15 cellular contexts compared by ENCODE assay signal in the genomic region with DNA sequence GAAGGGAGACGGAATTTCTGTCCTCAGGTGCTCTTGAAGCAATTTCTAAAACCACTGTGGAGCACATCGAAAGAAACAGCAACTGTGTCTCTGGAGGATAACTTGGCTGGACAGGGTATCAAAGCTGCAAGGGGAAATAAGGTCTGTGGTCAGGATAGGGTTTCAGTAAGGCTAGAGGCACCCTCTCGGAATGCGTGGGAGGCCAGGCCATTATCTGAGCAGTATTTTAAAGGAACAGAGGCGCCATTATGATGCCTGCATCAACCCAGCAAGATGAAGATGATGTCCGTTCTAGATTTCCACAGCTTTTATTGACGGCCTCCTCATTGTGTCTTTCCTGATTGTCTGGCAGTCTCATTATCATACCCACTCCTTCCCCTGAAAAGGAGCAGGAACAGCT.
A peak's percentile ranks its signal among the peaks of the same experiment; 100 is the strongest.
DNase-seq lines count a peak whose midpoint lies in the region; ATAC-seq, FAIRE-seq and TF ChIP-seq lines count a peak whose summit lies in the region.
"Had no signal": no experiment of that assay in that cellular context is flagged by ENCODE, and none has a peak within 500 bp of the region (broad histone marks: within the 10 kb centered on the region; RNA-seq: fewer than 3 reads in every experiment).

No MANE protein-coding gene starts in this region.

- H3K9ac ChIP-seq in H1 (replicated peaks in 1 of 4; ENCODE audit: extremely low read depth in 1 of 4, low read depth in 3 of 4, low read length in 3 of 4): no peak overlapping the region

- intact Hi-C loops in right cardiac atrium (cut with DNase I): loop anchor here in 2 of 4 donors (10.0 kb wide), 1 partner anchor 259 kb away; no protein-coding TSS in a partner anchor

- no peak for TF ChIP-seq RAD21 in H1 (IDR thresholded peaks at IDR 0.05 in 1 of 2, conservative IDR thresholded peaks at IDR 0.05 in 1 of 2; ENCODE audit: low read depth in 2 of 2, low read length in 2 of 2)

- TF ChIP-seq EP300 in H1 (IDR thresholded peaks at IDR 0.05; ENCODE audit: borderline replicate concordance in 1 of 2, low read depth in 2 of 2, low read length in 2 of 2): no peak

- CTCF ChIA-PET in H1 (lab: Charles Lee; ENCODE audit: partially characterized antibody): interaction anchor here (0.6 to 2.0 kb wide), 4 partner anchors 20 to 194 kb away, joined by 3 to 8 read pairs (median 4); no protein-coding TSS in a partner anchor

- no peaks in the 10 kb centered on the region for H3K27me3 ChIP-seq in H1 (replicated peaks in 1 of 4; ENCODE audit: control insufficient read depth in 3 of 4, extremely low read depth in 1 of 4, insufficient read depth in 3 of 4, low read length in 3 of 4)
- no peaks in the 10 kb centered on the region for H3K27me3 ChIP-seq in right cardiac atrium (ENCODE audit: control insufficient read depth, insufficient read depth)
- H3K27me3 ChIP-seq: colonic mucosa had no signal

- H2BK5ac ChIP-seq in H1 (ENCODE audit: low read depth, low read length): no peak overlapping the region

- 89% methylated on average over 7 of the region's 7 CpGs; no CpG with 5 or more reads in 1 of the 2 experiments for WGBS in H1 (ENCODE audit: extremely low coverage in 1 of 2, insufficient coverage in 1 of 2, insufficient read length in 1 of 2, insufficient replicate concordance in 2 of 2, low coverage in 1 of 2, low lambda C conversion rate in 2 of 2, missing lambda C conversion rate in 1 of 2), 2 experiments
- 40% methylated on average over 7 of the region's 7 CpGs for WGBS in right cardiac atrium

- H2BK15ac ChIP-seq in H1 (ENCODE audit: low read length): no peak overlapping the region

- H3K56ac ChIP-seq in H1 (replicated peaks; ENCODE audit: insufficient read length, low read depth, low read length): no peak overlapping the region

- H4K8ac ChIP-seq in H1 (ENCODE audit: extremely low read depth, insufficient read depth, low read length): no peak overlapping the region

- TF ChIP-seq CTCF in H1 (IDR thresholded peaks at IDR 0.05; ENCODE audit: control extremely low read depth in 1 of 3, insufficient read depth in 1 of 3, low read depth in 1 of 3, low read length in 3 of 3) (no peak), GM10266 (IDR thresholded peaks at IDR 0.05; ENCODE audit: control insufficient read depth, insufficient read depth, low read depth, missing control alignments) (no peak)

- peak; percentile 75 for ATAC-seq in GM18502 (IDR thresholded peaks at IDR 0.05; ENCODE audit: poor library complexity, unreplicated experiment)
- ATAC-seq in HG02610 (IDR thresholded peaks at IDR 0.05; ENCODE audit: unreplicated experiment): peak; percentile 66
- ATAC-seq in right cardiac atrium: no peak
- ATAC-seq: activated CD8-positive, alpha-beta memory T cell treated with anti-CD3 and anti-CD28 coated beads, Interleukin-2, amount 10 ng/mL, durations not matched to agents 7 days and 5 days had no signal

- no peak overlapping the region for H4K91ac ChIP-seq in H1 (replicated peaks; ENCODE audit: insufficient read length, low read length)

- H3K9me3 ChIP-seq in H1 (ENCODE audit: insufficient read depth in 2 of 2, low read depth in 1 of 2, low read length in 1 of 2) (no peaks in the 10 kb centered on the region), right cardiac atrium (ENCODE audit: control insufficient read depth, low read length) (no peaks in the 10 kb centered on the region)
- H3K9me3 ChIP-seq: colonic mucosa had no signal

- FAIRE-seq in H1 (lab: Jason Lieb, UNC): no peak
- FAIRE-seq: TTC549 had no signal

- TF ChIP-seq POLR2A in H1 (IDR thresholded peaks at IDR 0.05; ENCODE audit: control extremely low read depth in 1 of 2, low read depth in 2 of 2, low read length in 2 of 2): no peak

- POLR2A ChIA-PET in H1 (lab: Charles Lee; ENCODE audit: partially characterized antibody): no interaction called here

- H3K14ac ChIP-seq in H1 (ENCODE audit: insufficient read length): peak overlapping the region; percentile 40

- no peak overlapping the region for H3K4me2 ChIP-seq in H1 (ENCODE audit: insufficient read depth in 1 of 2, low read depth in 2 of 2, low read length in 2 of 2)

- no peak overlapping the region for H2AK5ac ChIP-seq in H1 (ENCODE audit: low read depth, low read length)

- H3K23ac ChIP-seq in H1 (ENCODE audit: insufficient read length): no peak overlapping the region

- H3K79me2 ChIP-seq in H1 (ENCODE audit: control insufficient read depth in 1 of 2, insufficient read depth in 2 of 2, low read length in 2 of 2): no peaks in the 10 kb centered on the region

- no peaks in the 10 kb centered on the region for H3K36me3 ChIP-seq in H1 (ENCODE audit: control insufficient read depth in 2 of 4, insufficient read depth in 4 of 4, low read length in 3 of 4)
- H3K36me3 ChIP-seq: colonic mucosa had no signal

- H2BK12ac ChIP-seq in H1 (ENCODE audit: low read depth, low read length): no peak overlapping the region

- H2BK120ac ChIP-seq in H1 (replicated peaks; ENCODE audit: low read depth, low read length): no peak overlapping the region

- H2AFZ ChIP-seq in H1 (ENCODE audit: low read length): no peak overlapping the region

- H3K18ac ChIP-seq in H1 (ENCODE audit: extremely low read depth, low read length): no peak overlapping the region

- DNase-seq in LHCN-M2 (ENCODE audit: low read depth): peak; percentile 6
- no peak for DNase-seq in H1 (ENCODE audit: low read depth in 1 of 2, low spot score in 2 of 2)
- no peak for DNase-seq in ureter (ENCODE audit: low spot score)
- no peak for DNase-seq in right cardiac atrium
- no peak for DNase-seq in GM10266 (ENCODE audit: extremely low spot score)
- DNase-seq in hippocampal formation (lab: John Stamatoyannopoulos, UW): no peak
- DNase-seq: activated CD8-positive, alpha-beta memory T cell treated with anti-CD3 and anti-CD28 coated beads, Interleukin-2, amount 10 ng/mL, durations not matched to agents 7 days and 5 days; colonic mucosa; midbrain; NCI-H69; SHP77; stimulated activated CD8-positive, alpha-beta memory T cell treated with anti-CD3 and anti-CD28 coated beads, Interleukin-4, amount 100 ng/mL, for 48 hours had no signal

- no peak overlapping the region for H3K4ac ChIP-seq in H1 (replicated peaks; ENCODE audit: insufficient read length, low read depth, low read length)

- no peaks in the 10 kb centered on the region for H3K23me2 ChIP-seq in H1 (ENCODE audit: low read depth, low read length)

- H2BK20ac ChIP-seq in H1 (ENCODE audit: low read length): 0 out of 2 replicates have a peak overlapping the region, but pooled peaks have one; percentile 21

- H3K79me1 ChIP-seq in H1 (ENCODE audit: low read depth, low read length): no peaks in the 10 kb centered on the region

- H3K4me1 ChIP-seq in H1 (replicated peaks in 1 of 4; ENCODE audit: control insufficient read depth in 3 of 4, insufficient read depth in 4 of 4, low read length in 3 of 4): peaks cover 3 to 13% (median 6%) of the 10 kb centered on the region in 4 experiments; a peak in 5 of 7 replicates
- no peaks in the 10 kb centered on the region for H3K4me1 ChIP-seq in right cardiac atrium (ENCODE audit: control insufficient read depth, insufficient read depth, low read length)
- H3K4me1 ChIP-seq: colonic mucosa had no signal

- no peaks in the 10 kb centered on the region for H4K20me1 ChIP-seq in H1 (replicated peaks in 1 of 2; ENCODE audit: control insufficient read depth in 1 of 2, insufficient read depth in 2 of 2, low read length in 2 of 2)

- no peak overlapping the region for H4K5ac ChIP-seq in H1 (ENCODE audit: insufficient read length, low read depth, low read length)

- H3K4me3 ChIP-seq in H1 (ENCODE audit: extremely low read depth in 1 of 4, insufficient read depth in 2 of 4, low read depth in 3 of 4, low read length in 4 of 4): no peak overlapping the region
- H3K4me3 ChIP-seq in right cardiac atrium (ENCODE audit: low read length): no peak overlapping the region
- H3K4me3 ChIP-seq: colonic mucosa had no signal

- H3K27ac ChIP-seq in H1 (ENCODE audit: low read depth, low read length) (no peak overlapping the region), right cardiac atrium (ENCODE audit: low read length) (no peak overlapping the region)
- H3K27ac ChIP-seq: colonic mucosa had no signal

TF ChIP-seq in H1, 55 proteins besides CTCF, POLR2A, EP300 and RAD21 (continues in another document):
- no peak for TF ChIP-seq NANOG (IDR thresholded peaks at IDR 0.05; ENCODE audit: insufficient read depth, low read depth, low read length, poor library complexity, severe bottlenecking)
- no peak for TF ChIP-seq CTBP2 (IDR thresholded peaks at IDR 0.05; ENCODE audit: borderline replicate concordance, insufficient read depth, insufficient read length, low read length)
- TF ChIP-seq SIX5 (IDR thresholded peaks at IDR 0.05; ENCODE audit: low read depth, low read length): no peak
- no peak for TF ChIP-seq JUND (IDR thresholded peaks at IDR 0.05; ENCODE audit: low read length)
- TF ChIP-seq, protein P1, sequence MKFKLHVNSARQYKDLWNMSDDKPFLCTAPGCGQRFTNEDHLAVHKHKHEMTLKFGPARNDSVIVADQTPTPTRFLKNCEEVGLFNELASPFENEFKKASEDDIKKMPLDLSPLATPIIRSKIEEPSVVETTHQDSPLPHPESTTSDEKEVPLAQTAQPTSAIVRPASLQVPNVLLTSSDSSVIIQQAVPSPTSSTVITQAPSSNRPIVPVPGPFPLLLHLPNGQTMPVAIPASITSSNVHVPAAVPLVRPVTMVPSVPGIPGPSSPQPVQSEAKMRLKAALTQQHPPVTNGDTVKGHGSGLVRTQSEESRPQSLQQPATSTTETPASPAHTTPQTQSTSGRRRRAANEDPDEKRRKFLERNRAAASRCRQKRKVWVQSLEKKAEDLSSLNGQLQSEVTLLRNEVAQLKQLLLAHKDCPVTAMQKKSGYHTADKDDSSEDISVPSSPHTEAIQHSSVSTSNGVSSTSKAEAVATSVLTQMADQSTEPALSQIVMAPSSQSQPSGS (IDR thresholded peaks at IDR 0.05; ENCODE audit: low read length): no peak
- TF ChIP-seq RFX5 (IDR thresholded peaks at IDR 0.05; ENCODE audit: borderline replicate concordance, low read depth, low read length): no peak
- TF ChIP-seq RNF2 (IDR thresholded peaks at IDR 0.05; ENCODE audit: borderline replicate concordance, low read depth, low read length, missing control alignments, poor library complexity, severe bottlenecking): no peak
- TF ChIP-seq, protein P2, sequence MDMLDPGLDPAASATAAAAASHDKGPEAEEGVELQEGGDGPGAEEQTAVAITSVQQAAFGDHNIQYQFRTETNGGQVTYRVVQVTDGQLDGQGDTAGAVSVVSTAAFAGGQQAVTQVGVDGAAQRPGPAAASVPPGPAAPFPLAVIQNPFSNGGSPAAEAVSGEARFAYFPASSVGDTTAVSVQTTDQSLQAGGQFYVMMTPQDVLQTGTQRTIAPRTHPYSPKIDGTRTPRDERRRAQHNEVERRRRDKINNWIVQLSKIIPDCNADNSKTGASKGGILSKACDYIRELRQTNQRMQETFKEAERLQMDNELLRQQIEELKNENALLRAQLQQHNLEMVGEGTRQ (IDR thresholded peaks at IDR 0.05; ENCODE audit: low read length): no peak
- TF ChIP-seq NRF1 (IDR thresholded peaks at IDR 0.05; ENCODE audit: low read depth, low read length): no peak
- TF ChIP-seq YY1 (IDR thresholded peaks at IDR 0.05; ENCODE audit: low read depth, low read length): no peak
- TF ChIP-seq SP2 (IDR thresholded peaks at IDR 0.05; ENCODE audit: low read length): no peak
- TF ChIP-seq MAFK (IDR thresholded peaks at IDR 0.05; ENCODE audit: low read depth, low read length): no peak

Comparison
In these comparisons a context has a peak if more than half of its experiments do, and no peak if none do; other contexts are left out.
1. ATAC-seq: peak in GM18502 (single experiment) and HG02610 (single experiment); none in right cardiac atrium (0 of 2).